In genomic region chr5:140360681-140361479, GRCh38 we compare ENCODE assay signal across 33 cellular contexts. TPM values are rescaled to one million over a fixed set of nuclear protein-coding genes. Genes with fewer than 3 reads are reported as not detected.
"Had no signal": no experiment of that assay in that cellular context is flagged by ENCODE, and none has a peak within 500 bp of the region (broad histone marks: within the 10 kb centered on the region; RNA-seq: fewer than 3 reads in every experiment).

No MANE protein-coding gene starts in this region.

- H3K9me3 Mint-ChIP-seq: nephron; neural progenitor cell; stimulated activated memory B cell treated with anti-CD40 and anti-IgM and Interleukin-4, amounts not matched to agents 10 μg/mL and 1 μg/mL and 100 μg/mL, for 72 hours; stimulated activated naive CD8-positive, alpha-beta T cell treated with anti-CD3 and anti-CD28 coated beads, Interleukin-15, amount 100 ng/mL, for 72 hours; type B pancreatic cell had no signal

- H3K27ac ChIP-seq: neural progenitor cell, neutrophil, pancreas, psoas muscle, skin epidermis, spleen, suprapubic skin, testis, tibial artery, transverse colon, upper lobe of right lung, uterus had no signal

- H3K27ac Mint-ChIP-seq: naive thymus-derived CD4-positive, alpha-beta T cell; nephron; neural progenitor cell; progenitor cell of endocrine pancreas; stimulated activated memory B cell treated with anti-CD40 and anti-IgM and Interleukin-4, amounts not matched to agents 10 μg/mL and 1 μg/mL and 100 μg/mL, for 72 hours; stimulated activated naive CD8-positive, alpha-beta T cell treated with anti-CD3 and anti-CD28 coated beads, Interleukin-15, amount 100 ng/mL, for 72 hours; type B pancreatic cell had no signal

- H3K9me3 ChIP-seq: neutrophil, pancreas, psoas muscle, spleen, suprapubic skin, testis, tibial artery, transverse colon, upper lobe of right lung, uterus had no signal

- H3K4me3 ChIP-seq: neural progenitor cell, pancreas, psoas muscle, skin epidermis, smooth muscle cell, spleen, suprapubic skin, testis, tibial artery, transverse colon, upper lobe of right lung, uterus had no signal

- H3K4me1 ChIP-seq: pancreas, testis had no signal

- H3K36me3 Mint-ChIP-seq: naive thymus-derived CD4-positive, alpha-beta T cell; neural progenitor cell; stimulated activated memory B cell treated with anti-CD40 and anti-IgM and Interleukin-4, amounts not matched to agents 10 μg/mL and 1 μg/mL and 100 μg/mL, for 72 hours; type B pancreatic cell had no signal

- H3K9ac ChIP-seq: neural progenitor cell had no signal

- FAIRE-seq: pancreas had no signal

- H3K4me2 ChIP-seq: neural progenitor cell, smooth muscle cell had no signal

- H3K4me3 Mint-ChIP-seq: naive thymus-derived CD4-positive, alpha-beta T cell; nephron; neural progenitor cell; stimulated activated memory B cell treated with anti-CD40 and anti-IgM and Interleukin-4, amounts not matched to agents 10 μg/mL and 1 μg/mL and 100 μg/mL, for 72 hours; stimulated activated naive CD8-positive, alpha-beta T cell treated with anti-CD3 and anti-CD28 coated beads, Interleukin-15, amount 100 ng/mL, for 72 hours; type B pancreatic cell had no signal

- H3K36me3 ChIP-seq: neural progenitor cell, neutrophil, pancreas, spleen, suprapubic skin, tibial artery, transverse colon, upper lobe of right lung, uterus had no signal

- DNase-seq: naive thymus-derived CD4-positive, alpha-beta T cell; nucleus accumbens; pancreas; psoas muscle; right cardiac atrium; spleen; stimulated activated CD4-positive, alpha-beta T cell treated with anti-CD3 and anti-CD28 coated beads, Interleukin-12 subunit alpha, Interleukin-12 subunit beta, amount 100 ng/mL, for 4 hours; stimulated activated CD4-positive, alpha-beta T cell treated with anti-CD3 and anti-CD28 coated beads, Interleukin-1b, Interleukin-23, amount 100 ng/mL, for 48 hours; stimulated activated CD4-positive, alpha-beta T cell treated with anti-CD3 and anti-CD28 coated beads, Interleukin-4, amount 100 ng/mL, for 1 hour; stimulated activated CD4-positive, alpha-beta T cell treated with anti-CD3 and anti-CD28 coated beads, Interleukin-4, amount 100 ng/mL, for 4 hours; stimulated activated CD8-positive, alpha-beta memory T cell treated with anti-CD3 and anti-CD28 coated beads, Interleukin-4, amount 100 ng/mL, for 48 hours; stimulated activated naive CD4-positive, alpha-beta T cell; stimulated activated naive CD8-positive, alpha-beta T cell treated with anti-CD3 and anti-CD28 coated beads, Interleukin-15, amount 100 ng/mL, for 72 hours; stimulated activated naive CD8-positive, alpha-beta T cell treated with anti-CD3 and anti-CD28 coated beads, Interleukin-15, Interleukin-2, amounts not matched to agents 100 U/mL and 50 U/mL, for 24 hours; substantia nigra; testis; tibial artery; transverse colon; upper lobe of right lung; uterus had no signal

- ATAC-seq: naive thymus-derived CD4-positive, alpha-beta T cell; pancreas; psoas muscle; right cardiac atrium; sciatic nerve; stimulated activated memory B cell treated with anti-CD40 and anti-IgM and Interleukin-4, amounts not matched to agents 10 μg/mL and 1 μg/mL and 100 μg/mL, for 72 hours; stimulated activated naive CD8-positive, alpha-beta T cell treated with anti-CD3 and anti-CD28 coated beads, Interleukin-15, amount 100 ng/mL, for 72 hours; stimulated activated naive CD8-positive, alpha-beta T cell treated with anti-CD3 and anti-CD28 coated beads, Interleukin-15, Interleukin-2, amounts not matched to agents 100 U/mL and 50 U/mL, for 24 hours; upper lobe of right lung had no signal

- H2AFZ ChIP-seq: neural progenitor cell had no signal

- H3K27me3 ChIP-seq: pancreas, spleen, suprapubic skin, testis, transverse colon, upper lobe of right lung, uterus had no signal

RNA-seq across cellular contexts. Expression of gene SLC4A9, which starts 0.9 kb away (rescaled TPM):
- total RNA-seq: osteocyte, psoas muscle, renal cortical epithelial cell, smooth muscle cell had no signal
- polyA plus RNA-seq: naive thymus-derived CD4-positive, alpha-beta T cell; neural cell; smooth muscle cell had no signal

RNA-seq across cellular contexts. Expression of gene HBEGF, which starts 14.5 kb away (rescaled TPM):
- polyA plus RNA-seq: naive thymus-derived CD4-positive, alpha-beta T cell had no signal
